In genomic region chr4:81495308-81495707, GRCh38 we compare ENCODE assay signal across 20 cellular contexts. TPM values are rescaled to one million over a fixed set of nuclear protein-coding genes. Genes with fewer than 3 reads are reported as not detected.
DNase-seq lines count a peak whose midpoint lies in the region; ATAC-seq, FAIRE-seq and TF ChIP-seq lines count a peak whose summit lies in the region.
"Had no signal": no experiment of that assay in that cellular context is flagged by ENCODE, and none has a peak within 500 bp of the region (broad histone marks: within the 10 kb centered on the region; RNA-seq: fewer than 3 reads in every experiment).

No MANE protein-coding gene starts in this region.

- peaks cover 38% of the 10 kb centered on the region for H3K4me1 ChIP-seq in CD4-positive, alpha-beta memory T cell (ENCODE audit: insufficient read depth, low read length)
- no peaks in the 10 kb centered on the region for H3K4me1 ChIP-seq in right atrium auricular region

- no peak for DNase-seq in activated CD4-positive, alpha-beta T cell treated with anti-CD3 and anti-CD28 coated beads for 36 hours
- no peak for DNase-seq in activated CD4-positive, alpha-beta T cell treated with anti-CD3 and anti-CD28 coated beads, Interleukin-2, amount 50 U/mL, for 4 hours
- no peak for DNase-seq in CD4-positive, alpha-beta memory T cell
- no peak for DNase-seq in activated CD8-positive, alpha-beta T cell treated with anti-CD3 and anti-CD28 coated beads, Interleukin-2, amount 10 ng/mL, durations not matched to agents 7 days and 5 days
- no peak for DNase-seq in naive thymus-derived CD8-positive, alpha-beta T cell
- DNase-seq in right atrium auricular region (ENCODE audit: low spot score) (no peak), RCC 7860 (ENCODE audit: low spot score) (no peak), left lobe of liver (ENCODE audit: low spot score) (no peak)
- DNase-seq: AML-193, colonic mucosa, lower lobe of right lung, NCI-H1694, small intestine, stomach had no signal

- H3K27me3 Mint-ChIP-seq in activated CD4-positive, alpha-beta T cell treated with anti-CD3 and anti-CD28 coated beads for 36 hours, result no peaks in the 10 kb centered on the region
- no peaks in the 10 kb centered on the region for H3K27me3 Mint-ChIP-seq in CD4-positive, alpha-beta memory T cell
- no peaks in the 10 kb centered on the region for H3K27me3 Mint-ChIP-seq in activated CD8-positive, alpha-beta T cell treated with anti-CD3 and anti-CD28 coated beads, Interleukin-2, amount 10 ng/mL, durations not matched to agents 7 days and 5 days (ENCODE audit: low read depth)
- no peaks in the 10 kb centered on the region for H3K27me3 Mint-ChIP-seq in naive thymus-derived CD8-positive, alpha-beta T cell

- no peak overlapping the region for H3K27ac Mint-ChIP-seq in activated CD4-positive, alpha-beta T cell treated with anti-CD3 and anti-CD28 coated beads for 36 hours
- peak overlapping the region in 6 of 7 donors; percentile 8 to 78 (median 48) for H3K27ac Mint-ChIP-seq in CD4-positive, alpha-beta memory T cell
- H3K27ac Mint-ChIP-seq in activated CD8-positive, alpha-beta T cell treated with anti-CD3 and anti-CD28 coated beads, Interleukin-2, amount 10 ng/mL, durations not matched to agents 7 days and 5 days, result peak overlapping the region; percentile 40
- H3K27ac Mint-ChIP-seq in naive thymus-derived CD8-positive, alpha-beta T cell, result peak overlapping the region in 9 of 10 donors; percentile 9 to 70 (median 61)

- peaks cover 11% of the 10 kb centered on the region for H3K36me3 Mint-ChIP-seq in activated CD4-positive, alpha-beta T cell treated with anti-CD3 and anti-CD28 coated beads for 36 hours (ENCODE audit: low read depth)
- peaks cover 3 to 5% of the 10 kb centered on the region in 2 donors for H3K36me3 Mint-ChIP-seq in CD4-positive, alpha-beta memory T cell
- H3K36me3 Mint-ChIP-seq in activated CD8-positive, alpha-beta T cell treated with anti-CD3 and anti-CD28 coated beads, Interleukin-2, amount 10 ng/mL, durations not matched to agents 7 days and 5 days (ENCODE audit: low read depth), result peaks cover 13% of the 10 kb centered on the region
- peaks cover 0 to 8% (median 7%) of the 10 kb centered on the region in 3 donors for H3K36me3 Mint-ChIP-seq in naive thymus-derived CD8-positive, alpha-beta T cell

- no peak overlapping the region for H3K4me3 ChIP-seq in CD4-positive, alpha-beta memory T cell (ENCODE audit: low read length in 2 of 2)
- H3K4me3 ChIP-seq in right atrium auricular region, result no peak overlapping the region
- H3K4me3 ChIP-seq: colonic mucosa, gastroesophageal sphincter, lower lobe of right lung, stomach, tibial nerve had no signal

- intact Hi-C loops in activated CD4-positive, alpha-beta T cell treated with anti-CD3 and anti-CD28 coated beads for 36 hours (cut with DNase I, micrococcal nuclease), result loop anchor here in 1 of 2 experiments (1.0 to 10.0 kb wide), 4 partner anchors 156 to 1311 kb away; no protein-coding TSS in a partner anchor
- intact Hi-C loops in CD4-positive, alpha-beta memory T cell (cut with micrococcal nuclease), result loop anchor here (10.0 kb wide), 1 partner anchor 1399 kb away; the partner anchor contains the start of gene SEC31A

- H3K27me3 ChIP-seq in CD4-positive, alpha-beta memory T cell (ENCODE audit: insufficient read depth, low read length), result no peaks in the 10 kb centered on the region
- H3K27me3 ChIP-seq in right atrium auricular region, result no peaks in the 10 kb centered on the region
- H3K27me3 ChIP-seq: colonic mucosa, gastroesophageal sphincter, stomach, tibial nerve had no signal

- no peak for TF ChIP-seq CTCF in right atrium auricular region (IDR thresholded peaks at IDR 0.05)

- POLR2A ChIA-PET in activated CD4-positive, alpha-beta T cell treated with anti-CD3 and anti-CD28 coated beads for 36 hours (lab: Charles Lee), result no interaction called here
- POLR2A ChIA-PET in CD4-positive, alpha-beta memory T cell (lab: Charles Lee; ENCODE audit: partially characterized antibody), result no interaction called here
- POLR2A ChIA-PET in activated CD8-positive, alpha-beta T cell treated with anti-CD3 and anti-CD28 coated beads, Interleukin-2, amount 10 ng/mL, durations not matched to agents 7 days and 5 days (lab: Charles Lee), result interaction anchor here (3.0 kb wide), 1 partner anchor 24 kb away, joined by 14 read pairs; the partner anchor contains the start of gene RASGEF1B
- POLR2A ChIA-PET in naive thymus-derived CD8-positive, alpha-beta T cell (lab: Charles Lee), result interaction anchor here (5.2 kb wide), 1 partner anchor 23 kb away, joined by 59 read pairs; the partner anchor contains the start of gene RASGEF1B

- FAIRE-seq in RCC 7860 (lab: Jason Lieb, UNC), result no peak
- FAIRE-seq: keratinocyte, small intestine had no signal

- ATAC-seq in activated CD4-positive, alpha-beta T cell treated with anti-CD3 and anti-CD28 coated beads for 36 hours, result peak; percentile 37
- no peak for ATAC-seq in activated CD8-positive, alpha-beta T cell treated with anti-CD3 and anti-CD28 coated beads, Interleukin-2, amount 10 ng/mL, durations not matched to agents 7 days and 5 days
- ATAC-seq in naive thymus-derived CD8-positive, alpha-beta T cell, result no peak
- no peak for ATAC-seq in left lobe of liver
- ATAC-seq: gastroesophageal sphincter, lower lobe of right lung, Right ventricle myocardium inferior had no signal

- H3K27ac ChIP-seq in CD4-positive, alpha-beta memory T cell (ENCODE audit: low read depth, low read length), result no peak overlapping the region
- no peak overlapping the region for H3K27ac ChIP-seq in right atrium auricular region
- H3K27ac ChIP-seq: colonic mucosa, gastroesophageal sphincter, lower lobe of right lung, neutrophil, tibial nerve had no signal

- peaks cover 47% of the 10 kb centered on the region for H3K4me1 Mint-ChIP-seq in activated CD4-positive, alpha-beta T cell treated with anti-CD3 and anti-CD28 coated beads for 36 hours
- peaks cover 26 to 50% (median 41%) of the 10 kb centered on the region in 4 donors for H3K4me1 Mint-ChIP-seq in CD4-positive, alpha-beta memory T cell
- peaks cover 44% of the 10 kb centered on the region for H3K4me1 Mint-ChIP-seq in activated CD8-positive, alpha-beta T cell treated with anti-CD3 and anti-CD28 coated beads, Interleukin-2, amount 10 ng/mL, durations not matched to agents 7 days and 5 days (ENCODE audit: low read depth)
- H3K4me1 Mint-ChIP-seq in naive thymus-derived CD8-positive, alpha-beta T cell, result peaks cover 23 to 57% (median 55%) of the 10 kb centered on the region in 4 donors

- H3K9me3 Mint-ChIP-seq in activated CD4-positive, alpha-beta T cell treated with anti-CD3 and anti-CD28 coated beads for 36 hours (ENCODE audit: low read depth), result peaks cover 19% of the 10 kb centered on the region
- peaks cover 0 to 10% (median 7%) of the 10 kb centered on the region in 8 donors for H3K9me3 Mint-ChIP-seq in CD4-positive, alpha-beta memory T cell
- H3K9me3 Mint-ChIP-seq in activated CD8-positive, alpha-beta T cell treated with anti-CD3 and anti-CD28 coated beads, Interleukin-2, amount 10 ng/mL, durations not matched to agents 7 days and 5 days (ENCODE audit: insufficient read depth), result peaks cover 10% of the 10 kb centered on the region
- peaks cover 0 to 13% (median 5%) of the 10 kb centered on the region in 9 donors for H3K9me3 Mint-ChIP-seq in naive thymus-derived CD8-positive, alpha-beta T cell

- CTCF ChIA-PET in activated CD4-positive, alpha-beta T cell treated with anti-CD3 and anti-CD28 coated beads for 36 hours (lab: Charles Lee), result no interaction called here
- CTCF ChIA-PET in CD4-positive, alpha-beta memory T cell (lab: Charles Lee; ENCODE audit: partially characterized antibody), result interaction anchor here (0.8 to 2.2 kb wide), 2 partner anchors 23 to 28 kb away, joined by 3 to 7 read pairs; partner anchors contain the start of gene RASGEF1B
- CTCF ChIA-PET in activated CD8-positive, alpha-beta T cell treated with anti-CD3 and anti-CD28 coated beads, Interleukin-2, amount 10 ng/mL, durations not matched to agents 7 days and 5 days (lab: Charles Lee), result interaction anchor here (1.2 to 1.5 kb wide), 2 partner anchors 10 to 24 kb away, joined by 4 to 5 read pairs; partner anchors contain the start of gene RASGEF1B

- H3K36me3 ChIP-seq in CD4-positive, alpha-beta memory T cell (ENCODE audit: insufficient read depth, low read length), result no peaks in the 10 kb centered on the region
- H3K36me3 ChIP-seq in right atrium auricular region, result no peaks in the 10 kb centered on the region
- H3K36me3 ChIP-seq: colonic mucosa, gastroesophageal sphincter, lower lobe of right lung, neutrophil, stomach, tibial nerve had no signal

- H3K4me3 Mint-ChIP-seq in activated CD4-positive, alpha-beta T cell treated with anti-CD3 and anti-CD28 coated beads for 36 hours, result no peak overlapping the region
- peak overlapping the region in 5 of 8 donors; percentile 5 to 52 (median 46) for H3K4me3 Mint-ChIP-seq in CD4-positive, alpha-beta memory T cell
- H3K4me3 Mint-ChIP-seq in activated CD8-positive, alpha-beta T cell treated with anti-CD3 and anti-CD28 coated beads, Interleukin-2, amount 10 ng/mL, durations not matched to agents 7 days and 5 days, result no peak overlapping the region
- peak overlapping the region in 8 of 10 donors; percentile 2 to 60 (median 38) for H3K4me3 Mint-ChIP-seq in naive thymus-derived CD8-positive, alpha-beta T cell

- no peaks in the 10 kb centered on the region for H3K9me3 ChIP-seq in CD4-positive, alpha-beta memory T cell (ENCODE audit: control insufficient read depth in 1 of 2, low read length in 2 of 2)
- no peaks in the 10 kb centered on the region for H3K9me3 ChIP-seq in right atrium auricular region
- H3K9me3 ChIP-seq: colonic mucosa, lower lobe of right lung, neutrophil, stomach had no signal

RNA-seq across cellular contexts. Expression of gene RASGEF1B, which starts 23.6 kb away (rescaled TPM):
- 1 to 10 TPM; 3.4 to 4.0 TPM for total RNA-seq in activated CD4-positive, alpha-beta T cell treated with anti-CD3 and anti-CD28 coated beads for 36 hours
- 1 to 10 TPM; 9.0 to 9.4 TPM for total RNA-seq in CD4-positive, alpha-beta memory T cell
- polyA plus RNA-seq in CD4-positive, alpha-beta memory T cell, result 1 to 10 TPM; 2.2 to 4.1 TPM
- 1 to 10 TPM; 2.0 to 2.4 TPM for total RNA-seq in activated CD8-positive, alpha-beta T cell treated with anti-CD3 and anti-CD28 coated beads, Interleukin-2, amount 10 ng/mL, durations not matched to agents 7 days and 5 days
- 10 to 100 TPM; 13.6 to 14.7 TPM for total RNA-seq in naive thymus-derived CD8-positive, alpha-beta T cell
- polyA plus RNA-seq in naive thymus-derived CD8-positive, alpha-beta T cell, result 10 to 100 TPM in 1 of 3 donors, 1 to 10 TPM in 2; 6.4 to 13.7 (median 8.9) TPM
- total RNA-seq in right atrium auricular region (1 to 10 TPM; 6.3 to 8.5 TPM), left lobe of liver (23.6 TPM)
- total RNA-seq: A172 had no signal

Comparison
In these comparisons a context has a peak if more than half of its experiments do, and no peak if none do; other contexts are left out.
1. H3K4me3 Mint-ChIP-seq: peak in CD4-positive, alpha-beta memory T cell (5 of 8) and naive thymus-derived CD8-positive, alpha-beta T cell (8 of 10); none in activated CD4-positive, alpha-beta T cell treated with anti-CD3 and anti-CD28 coated beads for 36 hours (single experiment) and activated CD8-positive, alpha-beta T cell treated with anti-CD3 and anti-CD28 coated beads, Interleukin-2, amount 10 ng/mL, durations not matched to agents 7 days and 5 days (single experiment).
2. POLR2A ChIA-PET loops: an anchor here in activated CD8-positive, alpha-beta T cell treated with anti-CD3 and anti-CD28 coated beads, Interleukin-2, amount 10 ng/mL, durations not matched to agents 7 days and 5 days (3.0 kb wide) and naive thymus-derived CD8-positive, alpha-beta T cell (5.2 kb wide); none called in activated CD4-positive, alpha-beta T cell treated with anti-CD3 and anti-CD28 coated beads for 36 hours and CD4-positive, alpha-beta memory T cell.